In the genomic region with DNA sequence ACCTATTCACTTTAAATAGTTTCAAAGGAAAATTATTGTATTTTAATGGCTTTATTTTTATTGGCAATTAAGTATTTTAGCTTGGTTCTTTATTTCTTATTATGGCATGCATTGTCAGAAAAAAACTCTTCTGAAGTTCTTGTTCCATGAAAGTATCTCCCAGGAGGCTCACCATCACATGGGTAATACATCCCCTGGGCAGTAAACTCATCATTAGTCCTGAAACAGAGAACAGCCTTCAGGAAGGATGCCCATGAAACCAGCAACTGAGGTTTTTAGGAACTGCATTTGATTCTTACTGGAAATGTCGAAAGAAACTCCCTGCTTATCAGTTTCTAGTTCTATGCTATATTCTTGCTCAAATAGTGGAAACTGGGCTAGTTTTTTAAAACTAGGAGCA, we compare ENCODE assay signal across 11 cellular contexts.
DNase-seq lines count a peak whose midpoint lies in the region; ATAC-seq and TF ChIP-seq lines count a peak whose summit lies in the region.
"Had no signal": no experiment of that assay in that cellular context is flagged by ENCODE, and none has a peak within 500 bp of the region (broad histone marks: within the 10 kb centered on the region; RNA-seq: fewer than 3 reads in every experiment).

No MANE protein-coding gene starts in this region.

- H3K4me1 Mint-ChIP-seq in activated CD4-positive, alpha-beta memory T cell treated with anti-CD3 and anti-CD28 coated beads for 36 hours (ENCODE audit: low read depth), result peaks cover 51% of the 10 kb centered on the region
- peaks cover 33% of the 10 kb centered on the region for H3K4me1 Mint-ChIP-seq in activated CD4-positive, alpha-beta memory T cell treated with anti-CD3 and anti-CD28 coated beads, Interleukin-2, amount 10 ng/mL, durations not matched to agents 7 days and 5 days
- peaks cover 31% of the 10 kb centered on the region for H3K4me1 Mint-ChIP-seq in activated T-helper 17 cell treated with anti-CD3 and anti-CD28 coated beads, Interleukin-2, amount 50 U/mL, for 72 hours

- no peak overlapping the region for H2BK120ac ChIP-seq in mesenchymal stem cell (ENCODE audit: low read depth, low read length)

- peak overlapping the region in 1 of 2 experiments; percentile 63 for H2BK12ac ChIP-seq in mesenchymal stem cell (ENCODE audit: low read length in 2 of 2)

- H3K27me3 ChIP-seq in mesenchymal stem cell (ENCODE audit: control insufficient read depth in 1 of 2, insufficient read depth in 1 of 2, low read length in 2 of 2), result no peaks in the 10 kb centered on the region
- no peaks in the 10 kb centered on the region for H3K27me3 ChIP-seq in transverse colon

- no peak overlapping the region for H2BK5ac ChIP-seq in mesenchymal stem cell (ENCODE audit: low read depth, low read length, poor library complexity, severe bottlenecking)

- H4K8ac ChIP-seq in mesenchymal stem cell (ENCODE audit: low read length), result no peak overlapping the region

- H3K18ac ChIP-seq in mesenchymal stem cell (ENCODE audit: low read depth in 1 of 2, low read length in 2 of 2), result no peak overlapping the region

- H4K91ac ChIP-seq in mesenchymal stem cell (ENCODE audit: low read length), result no peak overlapping the region

- H3K14ac ChIP-seq in mesenchymal stem cell (ENCODE audit: low read length in 2 of 2), result no peak overlapping the region

- H3K9ac ChIP-seq in mesenchymal stem cell (ENCODE audit: low read length), result peak overlapping the region; percentile 92

- H2AFZ ChIP-seq in mesenchymal stem cell (ENCODE audit: low read depth, low read length), result no peak overlapping the region

- H3K4me1 ChIP-seq in mesenchymal stem cell (ENCODE audit: control insufficient read depth, insufficient read depth, low read depth, low read length), result peaks cover 2% of the 10 kb centered on the region
- peaks cover 0 to 11% (median 4%) of the 10 kb centered on the region in 4 donors for H3K4me1 ChIP-seq in transverse colon

- POLR2A ChIA-PET in activated CD4-positive, alpha-beta memory T cell treated with anti-CD3 and anti-CD28 coated beads for 36 hours (lab: Charles Lee), result interaction anchor here (1.1 kb wide), 1 partner anchor 28 kb away, joined by 6 read pairs; no protein-coding TSS in a partner anchor
- POLR2A ChIA-PET in activated CD4-positive, alpha-beta memory T cell treated with anti-CD3 and anti-CD28 coated beads, Interleukin-2, amount 10 ng/mL, durations not matched to agents 7 days and 5 days (lab: Charles Lee), result interaction anchor here (1.6 kb wide), 1 partner anchor 35 kb away, joined by 5 read pairs; no protein-coding TSS in a partner anchor

- H3K9me3 ChIP-seq in mesenchymal stem cell (ENCODE audit: control insufficient read depth, low read length) (no peaks in the 10 kb centered on the region), transverse colon (no peaks in the 10 kb centered on the region)

- peaks cover 64% of the 10 kb centered on the region for H3K36me3 Mint-ChIP-seq in activated CD4-positive, alpha-beta memory T cell treated with anti-CD3 and anti-CD28 coated beads for 36 hours
- H3K36me3 Mint-ChIP-seq in activated CD4-positive, alpha-beta memory T cell treated with anti-CD3 and anti-CD28 coated beads, Interleukin-2, amount 10 ng/mL, durations not matched to agents 7 days and 5 days (ENCODE audit: low read depth), result peaks cover 80% of the 10 kb centered on the region
- H3K36me3 Mint-ChIP-seq in activated T-helper 17 cell treated with anti-CD3 and anti-CD28 coated beads, Interleukin-2, amount 50 U/mL, for 72 hours (ENCODE audit: low read depth), result peaks cover 94% of the 10 kb centered on the region

- H2BK15ac ChIP-seq in mesenchymal stem cell (ENCODE audit: low read depth, poor library complexity, severe bottlenecking), result no peak overlapping the region

- peaks cover 1% of the 10 kb centered on the region for H3K79me1 ChIP-seq in mesenchymal stem cell (replicated peaks; ENCODE audit: low read length, poor library complexity, severe bottlenecking)

- H3K4me3 Mint-ChIP-seq in activated CD4-positive, alpha-beta memory T cell treated with anti-CD3 and anti-CD28 coated beads for 36 hours, result no peak overlapping the region
- H3K4me3 Mint-ChIP-seq in activated CD4-positive, alpha-beta memory T cell treated with anti-CD3 and anti-CD28 coated beads, Interleukin-2, amount 10 ng/mL, durations not matched to agents 7 days and 5 days, result no peak overlapping the region
- H3K4me3 Mint-ChIP-seq in activated T-helper 17 cell treated with anti-CD3 and anti-CD28 coated beads, Interleukin-2, amount 50 U/mL, for 72 hours, result peak overlapping the region; percentile 56

- no peak overlapping the region for H3K4me2 ChIP-seq in mesenchymal stem cell (ENCODE audit: low read length, poor library complexity, severe bottlenecking)

- intact Hi-C loops in activated CD4-positive, alpha-beta memory T cell treated with anti-CD3 and anti-CD28 coated beads for 36 hours (cut with micrococcal nuclease), result no loop called here
- intact Hi-C loops in transverse colon (cut with DNase I; ENCODE audit: low total_unique reads), result no loop called here

- TF ChIP-seq CTCF in transverse colon (IDR thresholded peaks at IDR 0.05), result no peak

- in situ Hi-C loops in transverse colon (cut with MboI; ENCODE audit: low pct_ligation_motif_present in 1 of 4, low pct_unique_long_range_greater_than_20kb in 1 of 4, low sequenced_read_pairs in 3 of 4), result no loop called here

- no peak for DNase-seq in activated CD4-positive, alpha-beta memory T cell treated with anti-CD3 and anti-CD28 coated beads for 36 hours
- no peak for DNase-seq in activated CD4-positive, alpha-beta memory T cell treated with anti-CD3 and anti-CD28 coated beads, Interleukin-2, amount 10 ng/mL, durations not matched to agents 7 days and 5 days
- DNase-seq in mesenchymal stem cell, result no peak
- DNase-seq in transverse colon, result no peak
- DNase-seq in stimulated activated CD4-positive, alpha-beta T cell treated with anti-CD3 and anti-CD28 coated beads, Interleukin-12 subunit alpha, Interleukin-12 subunit beta, amount 100 ng/mL, for 4 hours, result no peak
- no peak for DNase-seq in SKM-1 treated with dmso at 0.1 percent for 144 hours (lab: John Stamatoyannopoulos, UW; ENCODE audit: unreplicated experiment)
- DNase-seq: activated effector memory CD4-positive, alpha-beta T cell treated with Interleukin-2 at 50 U/mL for 16 hours; hippocampal formation; NCI-H1048 had no signal

- H3K23ac ChIP-seq in mesenchymal stem cell (ENCODE audit: low read length in 2 of 2), result no peak overlapping the region

- peaks cover 3% of the 10 kb centered on the region for H3K9me3 Mint-ChIP-seq in activated CD4-positive, alpha-beta memory T cell treated with anti-CD3 and anti-CD28 coated beads for 36 hours
- H3K9me3 Mint-ChIP-seq in activated CD4-positive, alpha-beta memory T cell treated with anti-CD3 and anti-CD28 coated beads, Interleukin-2, amount 10 ng/mL, durations not matched to agents 7 days and 5 days, result peaks cover 3% of the 10 kb centered on the region
- H3K9me3 Mint-ChIP-seq in activated T-helper 17 cell treated with anti-CD3 and anti-CD28 coated beads, Interleukin-2, amount 50 U/mL, for 72 hours, result no peaks in the 10 kb centered on the region

- no peak overlapping the region for H3K4ac ChIP-seq in mesenchymal stem cell (ENCODE audit: low read depth in 1 of 2, low read length in 2 of 2)

- CTCF ChIA-PET in activated CD4-positive, alpha-beta memory T cell treated with anti-CD3 and anti-CD28 coated beads for 36 hours (lab: Charles Lee), result interaction anchor here (1.3 kb wide), 1 partner anchor 208 kb away, joined by 3 read pairs; no protein-coding TSS in a partner anchor
- CTCF ChIA-PET in activated CD4-positive, alpha-beta memory T cell treated with anti-CD3 and anti-CD28 coated beads, Interleukin-2, amount 10 ng/mL, durations not matched to agents 7 days and 5 days (lab: Charles Lee), result interaction anchor here (0.6 to 1.3 kb wide), 3 partner anchors 19 to 34 kb away, joined by 3 to 4 read pairs (median 3); no protein-coding TSS in a partner anchor

- H3K27ac ChIP-seq in mesenchymal stem cell (ENCODE audit: low read length, poor library complexity, severe bottlenecking), result peak overlapping the region; percentile 74
- H3K27ac ChIP-seq in transverse colon, result peak overlapping the region in 3 of 4 donors; percentile 15 to 52 (median 47)

- H3K27me3 Mint-ChIP-seq in activated CD4-positive, alpha-beta memory T cell treated with anti-CD3 and anti-CD28 coated beads for 36 hours, result no peaks in the 10 kb centered on the region
- H3K27me3 Mint-ChIP-seq in activated CD4-positive, alpha-beta memory T cell treated with anti-CD3 and anti-CD28 coated beads, Interleukin-2, amount 10 ng/mL, durations not matched to agents 7 days and 5 days, result no peaks in the 10 kb centered on the region
- H3K27me3 Mint-ChIP-seq in activated T-helper 17 cell treated with anti-CD3 and anti-CD28 coated beads, Interleukin-2, amount 50 U/mL, for 72 hours, result no peaks in the 10 kb centered on the region

- no peak for TF ChIP-seq POLR2A in transverse colon (IDR thresholded peaks at IDR 0.05)

- H2AK5ac ChIP-seq in mesenchymal stem cell (ENCODE audit: low read length, severe bottlenecking), result no peak overlapping the region

- TF ChIP-seq EP300 in transverse colon (IDR thresholded peaks at IDR 0.05; ENCODE audit: low read depth), result no peak

- ATAC-seq in activated T-helper 17 cell treated with anti-CD3 and anti-CD28 coated beads, Interleukin-2, amount 50 U/mL, for 72 hours (replicated peaks), result no peak
- no peak for ATAC-seq in GM21526 (IDR thresholded peaks at IDR 0.05; ENCODE audit: low FRiP score, unreplicated experiment)

- H3K36me3 ChIP-seq in mesenchymal stem cell (ENCODE audit: control insufficient read depth in 1 of 2, insufficient read depth in 2 of 2, low read depth in 1 of 2, low read length in 2 of 2), result peaks cover 0 to 50% of the 10 kb centered on the region in 2 experiments
- H3K36me3 ChIP-seq in transverse colon, result peaks cover 0 to 19% (median 2%) of the 10 kb centered on the region in 4 donors

- H3K27ac Mint-ChIP-seq in activated CD4-positive, alpha-beta memory T cell treated with anti-CD3 and anti-CD28 coated beads for 36 hours, result peak overlapping the region; percentile 40
- H3K27ac Mint-ChIP-seq in activated CD4-positive, alpha-beta memory T cell treated with anti-CD3 and anti-CD28 coated beads, Interleukin-2, amount 10 ng/mL, durations not matched to agents 7 days and 5 days, result no peak overlapping the region
- peak overlapping the region; percentile 90 for H3K27ac Mint-ChIP-seq in activated T-helper 17 cell treated with anti-CD3 and anti-CD28 coated beads, Interleukin-2, amount 50 U/mL, for 72 hours

- WGBS in mesenchymal stem cell, result 100% methylated on average over 1 of the region's 1 CpG
- 67 to 85% methylated on average over 1 of the region's 1 CpG for WGBS in transverse colon (ENCODE audit: low coverage in 1 of 2), 2 donors

- H3K4me3 ChIP-seq in mesenchymal stem cell (ENCODE audit: insufficient read depth in 1 of 2, low read depth in 1 of 2, low read length in 2 of 2) (no peak overlapping the region), transverse colon (no peak overlapping the region)
